In the genomic region with DNA sequence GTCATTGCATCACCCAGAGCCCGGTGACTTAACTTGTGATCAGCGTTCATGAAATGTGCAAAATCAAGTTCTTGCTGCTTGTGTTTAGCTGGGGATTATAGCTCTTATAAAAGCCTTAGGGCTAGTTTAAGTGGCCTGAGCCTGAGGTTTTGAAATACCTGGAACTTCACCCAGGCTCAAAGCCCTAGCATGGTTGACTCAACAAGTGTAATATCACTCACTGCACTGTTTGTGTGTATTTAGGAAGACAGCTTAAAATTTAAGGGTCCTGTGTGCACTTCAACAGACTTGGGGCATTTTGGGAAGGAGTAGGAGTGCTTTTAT, we compare ENCODE assay signal across 25 cellular contexts.
DNase-seq lines count a peak whose midpoint lies in the region; ATAC-seq and TF ChIP-seq lines count a peak whose summit lies in the region.
"Had no signal": no experiment of that assay in that cellular context is flagged by ENCODE, and none has a peak within 500 bp of the region (broad histone marks: within the 10 kb centered on the region; RNA-seq: fewer than 3 reads in every experiment).

No MANE protein-coding gene starts in this region.

- no peak overlapping the region for H2AFZ ChIP-seq in PC-3 (ENCODE audit: low read length)
- H2AFZ ChIP-seq in Karpas-422 (ENCODE audit: low read length): no peak overlapping the region

- no TSS peak for BruUV-seq in Calu3 (replicated peaks; lab: Mats Ljungman, UMichigan)
- BruUV-seq in PC-3 (replicated peaks; lab: Mats Ljungman, UMichigan): no TSS peak

- H3K36me3 Mint-ChIP-seq in Calu3 (ENCODE audit: insufficient read depth, unreplicated experiment): peaks cover 11% of the 10 kb centered on the region
- H3K36me3 Mint-ChIP-seq: activated naive CD4-positive, alpha-beta T cell treated with anti-CD3 and anti-CD28 coated beads, Interleukin-2, amount 10 ng/mL, durations not matched to agents 7 days and 5 days had no signal

- H3K4me2 ChIP-seq in PC-3 (ENCODE audit: low read length) (no peak overlapping the region), Karpas-422 (ENCODE audit: low read depth, low read length, poor library complexity, severe bottlenecking) (no peak overlapping the region)
- H3K4me2 ChIP-seq: SK-N-SH had no signal

- H3K9me3 Mint-ChIP-seq in Calu3 (ENCODE audit: low read depth, unreplicated experiment): peaks cover 18% of the 10 kb centered on the region
- H3K9me3 Mint-ChIP-seq: activated CD4-positive, alpha-beta T cell treated with anti-CD3 and anti-CD28 coated beads, Interleukin-2, amount 10 ng/mL, durations not matched to agents 24 days and 14 days; activated naive CD4-positive, alpha-beta T cell treated with anti-CD3 and anti-CD28 coated beads, Interleukin-2, amount 10 ng/mL, durations not matched to agents 7 days and 5 days had no signal

- no peaks in the 10 kb centered on the region for H3F3A ChIP-seq in PC-3 (ENCODE audit: low read length, unreplicated experiment)

- no peak overlapping the region for H3K9ac ChIP-seq in PC-3 (ENCODE audit: low read length)
- H3K9ac ChIP-seq in Karpas-422 (ENCODE audit: low read length): no peak overlapping the region
- H3K9ac ChIP-seq: SK-N-SH had no signal

- peak overlapping the region; percentile 99 for H3K27ac Mint-ChIP-seq in Calu3 (ENCODE audit: unreplicated experiment)
- H3K27ac Mint-ChIP-seq: activated CD4-positive, alpha-beta T cell treated with anti-CD3 and anti-CD28 coated beads, Interleukin-2, amount 10 ng/mL, durations not matched to agents 24 days and 14 days; activated naive CD4-positive, alpha-beta T cell treated with anti-CD3 and anti-CD28 coated beads, Interleukin-2, amount 10 ng/mL, durations not matched to agents 7 days and 5 days; mesothelial cell of epicardium; naive thymus-derived CD8-positive, alpha-beta T cell; T-helper 17 cell had no signal

- H3K27ac ChIP-seq in PC-3 (ENCODE audit: low read length) (peak overlapping the region; percentile 76), Karpas-422 (ENCODE audit: low read length) (no peak overlapping the region)
- H3K27ac ChIP-seq: vagina, VCaP had no signal

- intact Hi-C loops in Calu3 (cut with micrococcal nuclease; ENCODE audit: unreplicated experiment) (loop anchor here (5.0 kb wide), 1 partner anchor 157 kb away; no protein-coding TSS in a partner anchor), PC-3 (cut with micrococcal nuclease) (no loop called here)

- H3K36me3 ChIP-seq in PC-3 (ENCODE audit: low read depth, low read length) (no peaks in the 10 kb centered on the region), Karpas-422 (ENCODE audit: insufficient read depth, low read length) (no peaks in the 10 kb centered on the region)
- H3K36me3 ChIP-seq: vagina had no signal

- H3K4me1 ChIP-seq in PC-3 (ENCODE audit: insufficient read depth, low read length): peaks cover 17% of the 10 kb centered on the region
- no peaks in the 10 kb centered on the region for H3K4me1 ChIP-seq in Karpas-422 (ENCODE audit: low read length)
- H3K4me1 ChIP-seq: vagina had no signal

- H3K27me3 ChIP-seq in PC-3 (ENCODE audit: low read length): no peaks in the 10 kb centered on the region
- H3K27me3 ChIP-seq in Karpas-422 (ENCODE audit: low read length): no peaks in the 10 kb centered on the region
- H3K27me3 ChIP-seq: vagina had no signal

- H3K9me3 ChIP-seq in PC-3 (ENCODE audit: low read length): no peaks in the 10 kb centered on the region
- no peaks in the 10 kb centered on the region for H3K9me3 ChIP-seq in Karpas-422 (ENCODE audit: low read length)
- H3K9me3 ChIP-seq: SK-N-SH, vagina had no signal

- POLR2A ChIA-PET in PC-3 (lab: Charles Lee; ENCODE audit: unreplicated experiment): no interaction called here

- peak overlapping the region; percentile 40 for H3K4me3 Mint-ChIP-seq in Calu3 (ENCODE audit: low read depth, unreplicated experiment)
- H3K4me3 Mint-ChIP-seq: activated CD4-positive, alpha-beta T cell treated with anti-CD3 and anti-CD28 coated beads, Interleukin-2, amount 10 ng/mL, durations not matched to agents 24 days and 14 days; activated naive CD4-positive, alpha-beta T cell treated with anti-CD3 and anti-CD28 coated beads, Interleukin-2, amount 10 ng/mL, durations not matched to agents 7 days and 5 days; mesothelial cell of epicardium; naive thymus-derived CD8-positive, alpha-beta T cell; T-helper 17 cell had no signal

- H3K9me2 ChIP-seq in PC-3 (replicated peaks; ENCODE audit: low read length): no peaks in the 10 kb centered on the region
- no peaks in the 10 kb centered on the region for H3K9me2 ChIP-seq in Karpas-422 (replicated peaks; ENCODE audit: insufficient read depth, low read length)
- H3K9me2 ChIP-seq: SK-N-SH had no signal

- H3K79me2 ChIP-seq in PC-3 (ENCODE audit: low read length) (no peaks in the 10 kb centered on the region), Karpas-422 (ENCODE audit: low read length) (no peaks in the 10 kb centered on the region)

- CTCF ChIA-PET in Calu3 (lab: Charles Lee) (interaction anchor here (0.6 to 1.1 kb wide), 5 partner anchors 22 to 1018 kb away, joined by 3 to 4 read pairs (median 3); no protein-coding TSS in a partner anchor), PC-3 (lab: Charles Lee) (no interaction called here)

- TF ChIP-seq CTCF in Calu3 (IDR thresholded peaks at IDR 0.05; ENCODE audit: unreplicated experiment) (no peak), PC-3 (conservative IDR thresholded peaks at IDR 0.05; ENCODE audit: low read depth, low read length) (no peak)

- H3K4me1 Mint-ChIP-seq in Calu3 (ENCODE audit: low read depth, unreplicated experiment): peaks cover 42% of the 10 kb centered on the region
- H3K4me1 Mint-ChIP-seq: activated CD4-positive, alpha-beta T cell treated with anti-CD3 and anti-CD28 coated beads, Interleukin-2, amount 10 ng/mL, durations not matched to agents 24 days and 14 days; activated naive CD4-positive, alpha-beta T cell treated with anti-CD3 and anti-CD28 coated beads, Interleukin-2, amount 10 ng/mL, durations not matched to agents 7 days and 5 days had no signal

- no peak overlapping the region for H3K4me3 ChIP-seq in PC-3 (ENCODE audit: low read length)
- no peak overlapping the region for H3K4me3 ChIP-seq in Karpas-422 (ENCODE audit: low read length)
- H3K4me3 ChIP-seq: vagina had no signal

- H4K20me1 ChIP-seq in PC-3 (ENCODE audit: low read length) (no peaks in the 10 kb centered on the region), Karpas-422 (ENCODE audit: insufficient read depth, low read depth, low read length) (no peaks in the 10 kb centered on the region)

- peak; percentile 44 for DNase-seq in Calu3
- DNase-seq in PC-3: peak; percentile 63
- DNase-seq in renal cortical epithelial cell (ENCODE audit: low read depth): peak; percentile 58
- DNase-seq in Karpas-422: no peak
- DNase-seq in COR-L47 (lab: John Stamatoyannopoulos, UW): no peak
- no peak for DNase-seq in amygdala (lab: John Stamatoyannopoulos, UW)
- DNase-seq: activated CD4-positive, alpha-beta T cell treated with anti-CD3 and anti-CD28 coated beads, Interleukin-2, amount 10 ng/mL, durations not matched to agents 24 days and 14 days; activated naive CD4-positive, alpha-beta T cell treated with anti-CD3 and anti-CD28 coated beads, Interleukin-2, amount 10 ng/mL, durations not matched to agents 7 days and 5 days; amniotic stem cell; C1 segment of cervical spinal cord; caudate nucleus; KG1; naive thymus-derived CD8-positive, alpha-beta T cell; NCI-H187; NCI-H526; occipital lobe; SK-N-SH; small intestine; stimulated activated CD4-positive, alpha-beta T cell treated with anti-CD3 and anti-CD28 coated beads, Interleukin-2, amount 100 ng/mL, for 24 hours; T-helper 17 cell had no signal

- ATAC-seq in PC-3 (no peak), esophagus mucosa (peak; percentile 96), HG02610 (IDR thresholded peaks at IDR 0.05; ENCODE audit: unreplicated experiment) (no peak)
- ATAC-seq: T-helper 17 cell had no signal

- no peaks in the 10 kb centered on the region for H3K27me3 Mint-ChIP-seq in Calu3 (ENCODE audit: unreplicated experiment)
- H3K27me3 Mint-ChIP-seq: naive thymus-derived CD8-positive, alpha-beta T cell; T-helper 17 cell had no signal

Comparison
In these comparisons a context has a peak if more than half of its experiments do, and no peak if none do; other contexts are left out.
1. DNase-seq: peak in Calu3 (single experiment), PC-3 (single experiment) and renal cortical epithelial cell (single experiment); none in Karpas-422 (single experiment), COR-L47 (single experiment) and amygdala (0 of 56).